ENCODE assay signal across 15 cellular contexts in genomic region chr6:143676437-143677045, GRCh38. TPM values are rescaled to one million over a fixed set of nuclear protein-coding genes. Genes with fewer than 3 reads are reported as not detected.
DNase-seq lines count a peak whose midpoint lies in the region; ATAC-seq, FAIRE-seq and TF ChIP-seq lines count a peak whose summit lies in the region.
"Had no signal": no experiment of that assay in that cellular context is flagged by ENCODE, and none has a peak within 500 bp of the region (broad histone marks: within the 10 kb centered on the region; RNA-seq: fewer than 3 reads in every experiment).

No MANE protein-coding gene starts in this region.

- H3K27me3 Mint-ChIP-seq in CD4-positive, CD25-positive, alpha-beta regulatory T cell, result peaks cover 16% of the 10 kb centered on the region
- H3K27me3 Mint-ChIP-seq in neural progenitor cell (ENCODE audit: insufficient read depth, low read depth), result no peaks in the 10 kb centered on the region

- H3K36me3 ChIP-seq in CD4-positive, CD25-positive, alpha-beta regulatory T cell (ENCODE audit: control insufficient read depth, insufficient read depth, low read length), result no peaks in the 10 kb centered on the region
- H3K36me3 ChIP-seq in IMR-90 (ENCODE audit: control insufficient read depth, insufficient read depth, low read length) (no peaks in the 10 kb centered on the region), neural progenitor cell (no peaks in the 10 kb centered on the region)
- H3K36me3 ChIP-seq: brain microvascular endothelial cell, neutrophil had no signal

- H2AK5ac ChIP-seq in IMR-90 (ENCODE audit: low read depth, low read length), result no peak overlapping the region

- peaks cover 28 to 54% (median 48%) of the 10 kb centered on the region in 4 donors for H3K4me1 Mint-ChIP-seq in CD4-positive, CD25-positive, alpha-beta regulatory T cell
- peaks cover 62% of the 10 kb centered on the region for H3K4me1 Mint-ChIP-seq in neural progenitor cell

- TF ChIP-seq RAD21 in IMR-90 (IDR thresholded peaks at IDR 0.05; ENCODE audit: low read length), result no peak

- H2AK9ac ChIP-seq in IMR-90 (replicated peaks; ENCODE audit: low read depth, low read length, poor library complexity), result no peak overlapping the region

- H3K56ac ChIP-seq in IMR-90 (ENCODE audit: extremely low read depth, insufficient read depth, low read length), result no peak overlapping the region

- in situ Hi-C loops in IMR-90 (cut with MboI; ENCODE audit: low sequenced_read_pairs), result no loop called here

- no peaks in the 10 kb centered on the region for H3K27me3 ChIP-seq in CD4-positive, CD25-positive, alpha-beta regulatory T cell (ENCODE audit: control insufficient read depth, insufficient read depth, low read length)
- H3K27me3 ChIP-seq in IMR-90 (ENCODE audit: control insufficient read depth, insufficient read depth, low read length), result no peaks in the 10 kb centered on the region
- no peaks in the 10 kb centered on the region for H3K27me3 ChIP-seq in neural progenitor cell
- H3K27me3 ChIP-seq: brain microvascular endothelial cell, neutrophil had no signal

- H3K27ac ChIP-seq in CD4-positive, CD25-positive, alpha-beta regulatory T cell (ENCODE audit: insufficient read depth, low read length, poor library complexity, severe bottlenecking), result no peak overlapping the region
- H3K27ac ChIP-seq in IMR-90 (ENCODE audit: insufficient read depth, low read length) (peak overlapping the region; percentile 27; the same call in 1 of the 2 replicates), neural progenitor cell (peak overlapping the region; percentile 76)
- H3K27ac ChIP-seq: brain microvascular endothelial cell, neutrophil had no signal

- peaks cover 8 to 34% of the 10 kb centered on the region in 2 experiments for H3K79me1 ChIP-seq in IMR-90 (ENCODE audit: low read depth in 1 of 2, low read length in 2 of 2)

- dilution Hi-C loops in IMR-90 (cut with HindIII; ENCODE audit: low sequenced_read_pairs, unreplicated experiment), result no loop called here

- peak overlapping the region; percentile 42; the same call in 1 of the 2 replicates for H3K18ac ChIP-seq in IMR-90 (ENCODE audit: low read depth, low read length)

- H4K20me1 ChIP-seq in IMR-90 (ENCODE audit: insufficient read depth, low read length), result no peaks in the 10 kb centered on the region
- H4K20me1 ChIP-seq in neural progenitor cell (ENCODE audit: low read depth), result no peaks in the 10 kb centered on the region

- H3K23ac ChIP-seq in IMR-90 (ENCODE audit: low read depth, low read length), result peak overlapping the region; percentile 37; the same call in 1 of the 2 replicates

- H3K9ac ChIP-seq in IMR-90 (ENCODE audit: low read depth, low read length) (no peak overlapping the region), neural progenitor cell (no peak overlapping the region)

- no peak overlapping the region for H3K14ac ChIP-seq in IMR-90 (replicated peaks; ENCODE audit: low read depth, low read length)

- no peak overlapping the region for H3K4me3 ChIP-seq in CD4-positive, CD25-positive, alpha-beta regulatory T cell (ENCODE audit: low read depth, low read length)
- no peak overlapping the region for H3K4me3 ChIP-seq in IMR-90 (ENCODE audit: insufficient read depth, low read depth, low read length)
- H3K4me3 ChIP-seq in neural progenitor cell, result peak overlapping the region; percentile 77
- H3K4me3 ChIP-seq: lung had no signal

- FAIRE-seq in endometrium (lab: Jason Lieb, UNC), result peak; percentile 23

- H3F3A ChIP-seq in neural progenitor cell (ENCODE audit: low read depth), result peaks cover 62% of the 10 kb centered on the region

- H3K4me2 ChIP-seq in IMR-90 (ENCODE audit: low read depth, low read length) (no peak overlapping the region), neural progenitor cell (peak overlapping the region; percentile 84)

- CTCF ChIA-PET in IMR-90 (lab: Yijun Ruan, JAX), result no interaction called here

- BruUV-seq in IMR-90 (replicated peaks; lab: Mats Ljungman, UMichigan), result no TSS peak

- peak overlapping the region in 3 of 4 donors; percentile 24 to 48 (median 47) for H3K4me3 Mint-ChIP-seq in CD4-positive, CD25-positive, alpha-beta regulatory T cell
- no peak overlapping the region for H3K4me3 Mint-ChIP-seq in neural progenitor cell
- H3K4me3 Mint-ChIP-seq: activated CD4-positive, alpha-beta T cell treated with anti-CD3 and anti-CD28 coated beads for 36 hours; activated naive CD4-positive, alpha-beta T cell treated with anti-CD3 and anti-CD28 coated beads, Interleukin-2, amount 10 ng/mL, durations not matched to agents 7 days and 5 days had no signal

- POLR2A ChIA-PET in IMR-90 (lab: Charles Lee; ENCODE audit: unreplicated experiment), result no interaction called here

- H2AFZ ChIP-seq in IMR-90 (replicated peaks; ENCODE audit: low read length, poor library complexity) (no peak overlapping the region), neural progenitor cell (replicated peaks) (no peak overlapping the region)

- no peaks in the 10 kb centered on the region for H3K9me3 Mint-ChIP-seq in CD4-positive, CD25-positive, alpha-beta regulatory T cell
- H3K9me3 Mint-ChIP-seq in neural progenitor cell, result peaks cover 6% of the 10 kb centered on the region
- H3K9me3 Mint-ChIP-seq: activated naive CD4-positive, alpha-beta T cell treated with anti-CD3 and anti-CD28 coated beads, Interleukin-2, amount 10 ng/mL, durations not matched to agents 7 days and 5 days had no signal

- no peaks in the 10 kb centered on the region for H3K36me3 Mint-ChIP-seq in CD4-positive, CD25-positive, alpha-beta regulatory T cell
- H3K36me3 Mint-ChIP-seq in neural progenitor cell, result no peaks in the 10 kb centered on the region
- H3K36me3 Mint-ChIP-seq: activated naive CD4-positive, alpha-beta T cell treated with anti-CD3 and anti-CD28 coated beads, Interleukin-2, amount 10 ng/mL, durations not matched to agents 7 days and 5 days had no signal

- WGBS in IMR-90 (ENCODE audit: extremely low coverage in 2 of 2, insufficient read length in 1 of 2), 2 experiments, result no CpG with 5 or more reads among the region's 4 CpGs

- peaks cover 17% of the 10 kb centered on the region for H3K4me1 ChIP-seq in CD4-positive, CD25-positive, alpha-beta regulatory T cell (ENCODE audit: control insufficient read depth, insufficient read depth, low read length, poor library complexity, severe bottlenecking)
- H3K4me1 ChIP-seq in IMR-90 (ENCODE audit: control insufficient read depth, insufficient read depth, low read length), result peaks cover 10% of the 10 kb centered on the region
- H3K4me1 ChIP-seq in neural progenitor cell, result peaks cover 69% of the 10 kb centered on the region

- ATAC-seq in CD4-positive, CD25-positive, alpha-beta regulatory T cell (ENCODE audit: low read depth in 2 of 2), result no peak
- ATAC-seq in IMR-90 (ENCODE audit: low read depth), result no peak
- ATAC-seq in HG03196 (IDR thresholded peaks at IDR 0.05; ENCODE audit: unreplicated experiment), result no peak
- ATAC-seq: activated CD4-positive, alpha-beta T cell treated with anti-CD3 and anti-CD28 coated beads for 36 hours had no signal

- H3K79me2 ChIP-seq in neural progenitor cell (ENCODE audit: low read depth), result peaks cover 32% of the 10 kb centered on the region

- TF ChIP-seq CTCF in IMR-90 (conservative IDR thresholded peaks at IDR 0.05; ENCODE audit: low read depth, low read length) (no peak), neural progenitor cell (IDR thresholded peaks at IDR 0.05) (no peak)

- no peak overlapping the region for H2BK5ac ChIP-seq in IMR-90 (ENCODE audit: low read depth, low read length, poor library complexity, severe bottlenecking)

- no peak overlapping the region for H3K27ac Mint-ChIP-seq in CD4-positive, CD25-positive, alpha-beta regulatory T cell
- no peak overlapping the region for H3K27ac Mint-ChIP-seq in neural progenitor cell
- H3K27ac Mint-ChIP-seq: activated CD4-positive, alpha-beta T cell treated with anti-CD3 and anti-CD28 coated beads for 36 hours; activated naive CD4-positive, alpha-beta T cell treated with anti-CD3 and anti-CD28 coated beads, Interleukin-2, amount 10 ng/mL, durations not matched to agents 7 days and 5 days had no signal

- no peak overlapping the region for H4K8ac ChIP-seq in IMR-90 (ENCODE audit: low read depth in 2 of 2, low read length in 2 of 2)

- no peak for TF ChIP-seq POLR2A in IMR-90 (IDR thresholded peaks at IDR 0.05; ENCODE audit: low read depth, low read length)

- H2BK20ac ChIP-seq in IMR-90 (ENCODE audit: low read depth, low read length), result peak overlapping the region; percentile 59

- no peaks in the 10 kb centered on the region for H3K9me3 ChIP-seq in CD4-positive, CD25-positive, alpha-beta regulatory T cell (ENCODE audit: control insufficient read depth in 2 of 2, low read length in 2 of 2)
- H3K9me3 ChIP-seq in IMR-90 (ENCODE audit: control insufficient read depth, insufficient read depth, low read length) (no peaks in the 10 kb centered on the region), neural progenitor cell (ENCODE audit: low read depth) (no peaks in the 10 kb centered on the region)
- H3K9me3 ChIP-seq: neutrophil had no signal

- no peak for DNase-seq in CD4-positive, CD25-positive, alpha-beta regulatory T cell
- DNase-seq in IMR-90, result no peak
- peak; percentile 59 for DNase-seq in neural progenitor cell (ENCODE audit: low spot score)
- no peak for DNase-seq in NCI-H128 (lab: John Stamatoyannopoulos, UW; ENCODE audit: unreplicated experiment)
- DNase-seq in GM19238 (ENCODE audit: insufficient read length, low spot score), result no peak
- DNase-seq in ureter (ENCODE audit: low spot score), result no peak
- DNase-seq: activated CD4-positive, alpha-beta T cell treated with anti-CD3 and anti-CD28 coated beads for 36 hours; activated naive CD4-positive, alpha-beta T cell treated with anti-CD3 and anti-CD28 coated beads, Interleukin-2, amount 10 ng/mL, durations not matched to agents 7 days and 5 days; brain microvascular endothelial cell; NCI-H1105 treated with DMSO at 0.1 percent for 48 hours; NCI-H2227 treated with DMSO at 0.1 percent for 48 hours had no signal

- no peak overlapping the region for H4K91ac ChIP-seq in IMR-90 (ENCODE audit: insufficient read depth, low read depth, low read length)

- no peak overlapping the region for H3K4ac ChIP-seq in IMR-90 (ENCODE audit: low read depth, low read length)

- H3K9me1 ChIP-seq in IMR-90 (ENCODE audit: insufficient read depth, low read length), result peaks cover 4% of the 10 kb centered on the region

- peak overlapping the region; percentile 18; the same call in 1 of the 2 replicates for H2BK120ac ChIP-seq in IMR-90 (ENCODE audit: low read depth, low read length)

- H4K5ac ChIP-seq in IMR-90 (ENCODE audit: low read depth, low read length), result no peak overlapping the region; the same call in 1 of the 2 replicates

- no peak overlapping the region for H2BK15ac ChIP-seq in IMR-90 (ENCODE audit: low read depth, low read length)

- intact Hi-C loops in IMR-90 (cut with micrococcal nuclease), result loop anchor here (5.0 kb wide), 1 partner anchor 336 kb away; no protein-coding TSS in a partner anchor

RNA-seq across cellular contexts. Expression of gene PHACTR2, which starts 1.2 kb away (rescaled TPM):
- 70.2 TPM for total RNA-seq in CD4-positive, CD25-positive, alpha-beta regulatory T cell
- 10 to 100 TPM; 16.1 to 31.9 (median 23.7) TPM for polyA plus RNA-seq in CD4-positive, CD25-positive, alpha-beta regulatory T cell
- 74.2 and 76.9 TPM in 2 replicates for total RNA-seq in IMR-90 (2012; rRNA removed)
- 12.7 and 14.5 TPM in 2 replicates for polyA plus RNA-seq in IMR-90 (2012; rRNA removed)
- 3.5 and 4.2 TPM in 2 replicates for polyA plus RNA-seq in IMR-90 (2012; cell fraction: cytosol; rRNA removed)
- polyA plus RNA-seq in IMR-90 (2012; cell fraction: nucleus; rRNA removed; ENCODE audit: low replicate concordance), result 4.6 and 15.0 TPM in 2 replicates
- total RNA-seq in neural progenitor cell (ENCODE audit: low replicate concordance), result 36.0 and 45.4 TPM in 2 replicates
- 93.2 TPM for total RNA-seq in ureter
